In the genomic region with DNA sequence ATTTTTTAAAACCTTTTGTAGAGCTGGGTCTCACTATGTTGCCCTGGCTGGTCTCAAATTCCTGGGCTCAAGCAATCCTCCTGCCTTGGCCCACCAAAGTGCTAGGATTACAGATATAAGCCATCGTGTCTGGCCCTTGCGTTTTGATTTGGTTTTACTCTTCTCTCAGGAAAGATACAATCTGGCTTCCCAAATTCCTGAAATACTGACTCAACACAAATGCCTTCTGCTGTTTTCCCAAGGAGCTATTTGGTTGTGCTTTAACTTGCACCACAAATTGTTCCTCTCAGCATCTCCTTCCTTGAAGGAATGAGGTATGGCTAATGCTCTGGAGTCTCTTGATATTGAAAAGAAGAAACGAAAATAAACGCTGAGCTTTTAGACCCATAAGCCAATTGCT, we compare ENCODE assay signal across 27 cellular contexts.
DNase-seq lines count a peak whose midpoint lies in the region; ATAC-seq and TF ChIP-seq lines count a peak whose summit lies in the region.
"Had no signal": no experiment of that assay in that cellular context is flagged by ENCODE, and none has a peak within 500 bp of the region (broad histone marks: within the 10 kb centered on the region; RNA-seq: fewer than 3 reads in every experiment).

No MANE protein-coding gene starts in this region.

- H3K36me3 ChIP-seq in psoas muscle (ENCODE audit: insufficient read depth in 1 of 2, low read depth in 1 of 2): no peaks in the 10 kb centered on the region
- H3K36me3 ChIP-seq in MG63: no peaks in the 10 kb centered on the region
- H3K36me3 ChIP-seq: brain microvascular endothelial cell, lower lobe of right lung, stomach, tibial nerve had no signal

- H3K4me3 ChIP-seq in psoas muscle: no peak overlapping the region
- no peak overlapping the region for H3K4me3 ChIP-seq in MG63
- H3K4me3 ChIP-seq: lower lobe of right lung, stomach, tibial nerve had no signal

- H3K9me3 ChIP-seq in psoas muscle (no peaks in the 10 kb centered on the region), MG63 (no peaks in the 10 kb centered on the region)
- H3K9me3 ChIP-seq: lower lobe of right lung, stomach, tibial nerve had no signal

- H3K27me3 ChIP-seq in psoas muscle (ENCODE audit: insufficient read depth in 3 of 3, low read length in 2 of 3) (peaks cover 0 to 6% (median 0%) of the 10 kb centered on the region in 3 donors), MG63 (no peaks in the 10 kb centered on the region)
- H3K27me3 ChIP-seq: tibial nerve had no signal

- DNase-seq in Daoy (ENCODE audit: low read depth) (peak; percentile 4), HT1080 (ENCODE audit: low read depth) (peak; percentile 24), fibroblast of peridontal ligament (ENCODE audit: extremely low read depth) (peak; percentile 66), myocyte (ENCODE audit: low read depth) (peak; percentile 4), psoas muscle (no peak), iPS-NIHi7 (ENCODE audit: extremely low spot score) (no peak), MG63 (no peak)
- DNase-seq: brain microvascular endothelial cell; CD4-positive, alpha-beta memory T cell; DMS 273 treated with DMSO at 0.1 percent for 48 hours; effector CD8-positive, alpha-beta T cell; erythroblast; H7; Karpas-422; lower lobe of right lung; NCI-H187 treated with DMSO at 0.1 percent for 48 hours; NCI-H774; posterior cingulate gyrus; stimulated activated CD8-positive, alpha-beta memory T cell treated with anti-CD3 and anti-CD28 coated beads, Interleukin-4, amount 100 ng/mL, for 48 hours; stomach; T-helper 9 cell had no signal

- H3K27ac ChIP-seq in psoas muscle: no peak overlapping the region
- H3K27ac ChIP-seq: brain microvascular endothelial cell, lower lobe of right lung, stomach, tibial nerve had no signal

- 62 to 82% (median 66%) methylated on average over 4 of the region's 4 CpGs for WGBS in psoas muscle, 3 donors

- no peak for ATAC-seq in psoas muscle
- no peak for ATAC-seq in GM19455 (IDR thresholded peaks at IDR 0.05; ENCODE audit: unreplicated experiment)
- ATAC-seq: activated naive CD4-positive, alpha-beta T cell treated with anti-CD3 and anti-CD28 coated beads, Interleukin-2, amount 50 U/mL, for 72 hours; activated T-helper 17 cell treated with anti-CD3 and anti-CD28 coated beads, Interleukin-2, amount 50 U/mL, for 72 hours; lower lobe of right lung; Right ventricle myocardium inferior; WTC11 had no signal

- intact Hi-C loops in psoas muscle (cut with DNase I): no loop called here

- no peaks in the 10 kb centered on the region for H3K4me1 ChIP-seq in psoas muscle
- H3K4me1 ChIP-seq: lower lobe of right lung, stomach, tibial nerve had no signal

- TF ChIP-seq CTCF in psoas muscle (IDR thresholded peaks at IDR 0.05): no peak

Comparison
In these comparisons a context has a peak if more than half of its experiments do, and no peak if none do; other contexts are left out.
1. DNase-seq: peak in Daoy (single experiment), HT1080 (single experiment), fibroblast of peridontal ligament (single experiment) and myocyte (single experiment); none in psoas muscle (0 of 2), iPS-NIHi7 (single experiment) and MG63 (single experiment).